Comparison of ENCODE assay signal across 1 cellular context in genomic region chr3:15637131-15637951, GRCh38.
A peak's percentile ranks its signal among the peaks of the same experiment; 100 is the strongest.
TF ChIP-seq lines count a peak whose summit lies in the region.

No MANE protein-coding gene starts in this region.

TF ChIP-seq in GM12878, 131 proteins besides CTCF, POLR2A, EP300 and RAD21 (continued from another document and continues in another):
- TF ChIP-seq SPI1 (IDR thresholded peaks at IDR 0.05; ENCODE audit: borderline replicate concordance, insufficient read depth, low read depth, low read length) (no peak), PKNOX1 (IDR thresholded peaks at IDR 0.05) (no peak), RAD51 (IDR thresholded peaks at IDR 0.05) (no peak), ZNF274 (IDR thresholded peaks at IDR 0.05; ENCODE audit: insufficient read depth, insufficient read length) (no peak), SMAD1 (IDR thresholded peaks at IDR 0.05; ENCODE audit: low read depth, partially characterized antibody) (no peak), IKZF2 (IDR thresholded peaks at IDR 0.05) (peak; percentile 68 to 76), WRNIP1 (IDR thresholded peaks at IDR 0.05; ENCODE audit: borderline replicate concordance, low read depth, low read length) (no peak), KAT2A (conservative IDR thresholded peaks at IDR 0.05; ENCODE audit: control insufficient read depth, low read depth, low read length) (no peak), DPF2 (IDR thresholded peaks at IDR 0.05) (no peak; the same call in 1 of the 2 replicates), POLR2AphosphoS2 (IDR thresholded peaks at IDR 0.05; ENCODE audit: low read depth, low read length) (no peak), MEF2A (IDR thresholded peaks at IDR 0.05; ENCODE audit: insufficient read depth, low read depth, low read length) (0 out of 2 replicates have a peak, but pooled peaks have one; percentile 4), ATF7 (IDR thresholded peaks at IDR 0.05; ENCODE audit: low read depth) (peak; percentile 81), TCF3 (IDR thresholded peaks at IDR 0.05; ENCODE audit: borderline replicate concordance, insufficient read depth, low read depth, low read length) (0 out of 2 replicates have a peak, but pooled peaks have one; percentile 66), E4F1 (IDR thresholded peaks at IDR 0.05; ENCODE audit: borderline replicate concordance, partially characterized antibody) (no peak), CHD2 (IDR thresholded peaks at IDR 0.05; ENCODE audit: borderline replicate concordance, low read depth, low read length) (no peak), CEBPZ (IDR thresholded peaks at IDR 0.05; ENCODE audit: low read depth, low read length) (no peak), USF2 (IDR thresholded peaks at IDR 0.05; ENCODE audit: borderline replicate concordance, low read depth, low read length) (no peak), ZBTB33 (IDR thresholded peaks at IDR 0.05) (no peak), CUX1 (IDR thresholded peaks at IDR 0.05; ENCODE audit: insufficient replicate concordance, low read depth, low read length) (no peak), ATF3 (IDR thresholded peaks at IDR 0.05; ENCODE audit: borderline replicate concordance, extremely low read depth, low read depth, low read length) (no peak), ZBTB11 (CRISPR knock-in tag; IDR thresholded peaks at IDR 0.05) (no peak), IKZF1 (conservative IDR thresholded peaks at IDR 0.05) (peak; percentile 87), IRF4 (IDR thresholded peaks at IDR 0.05; ENCODE audit: low read depth, low read length) (no peak), ZNF592 (IDR thresholded peaks at IDR 0.05) (no peak), CBFB (IDR thresholded peaks at IDR 0.05; ENCODE audit: low read depth) (no peak), MXI1 (IDR thresholded peaks at IDR 0.05; ENCODE audit: low read depth, low read length) (no peak), SREBF2 (IDR thresholded peaks at IDR 0.05; ENCODE audit: low read length) (no peak)
